In the genomic region with DNA sequence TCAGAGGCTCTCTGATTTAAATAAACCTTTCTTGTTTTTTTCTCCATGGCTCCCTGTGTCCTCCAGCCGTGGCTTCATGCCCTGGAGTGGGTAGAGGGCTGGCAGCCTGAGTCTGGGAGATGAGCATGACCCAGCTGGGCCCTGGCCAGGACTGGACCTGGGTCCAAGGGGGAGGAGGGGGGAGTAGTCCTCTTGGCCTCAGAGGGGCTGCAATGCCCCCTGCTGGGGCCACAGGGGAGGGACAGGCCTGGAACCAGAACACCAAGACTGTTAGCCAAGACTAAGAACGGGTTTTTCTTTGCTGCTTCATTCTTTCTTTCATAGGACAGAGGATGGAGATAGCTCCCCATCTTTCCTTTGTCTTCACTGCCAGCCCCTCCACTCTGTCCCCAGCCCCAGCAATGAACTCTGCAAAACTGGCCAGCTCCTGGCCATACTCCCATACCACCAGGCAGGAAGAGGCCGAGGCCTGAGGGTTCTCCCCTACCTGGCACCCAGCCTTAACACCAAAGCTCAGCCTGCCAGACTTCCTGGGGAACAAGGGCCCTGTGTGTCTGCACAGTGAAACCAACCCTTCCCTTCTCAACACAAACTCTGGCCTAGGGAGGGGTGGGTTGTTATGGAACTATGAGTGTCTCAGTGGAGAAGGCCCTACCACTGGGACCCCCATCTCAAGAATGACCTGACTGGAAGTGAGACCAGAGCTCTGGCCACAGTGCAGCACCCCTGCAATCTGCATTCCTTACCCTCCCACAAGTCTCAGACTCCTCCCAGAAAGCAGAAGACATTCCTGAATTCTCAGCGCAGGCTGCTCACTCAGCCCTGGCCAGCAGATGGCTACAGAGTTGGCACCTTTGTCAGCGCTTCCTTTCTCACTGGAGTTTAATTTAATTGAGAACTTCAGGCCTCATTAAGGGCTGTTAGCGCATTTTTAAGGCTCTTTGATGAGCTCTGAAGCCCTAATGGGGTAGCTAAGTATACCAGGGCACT, we compare ENCODE assay signal across 9 cellular contexts. TPM values are rescaled to one million over a fixed set of nuclear protein-coding genes. Genes with fewer than 3 reads are reported as not detected.
A peak's percentile ranks its signal among the peaks of the same experiment; 100 is the strongest.
DNase-seq lines count a peak whose midpoint lies in the region; ATAC-seq and TF ChIP-seq lines count a peak whose summit lies in the region.
"Had no signal": no experiment of that assay in that cellular context is flagged by ENCODE, and none has a peak within 500 bp of the region (broad histone marks: within the 10 kb centered on the region; RNA-seq: fewer than 3 reads in every experiment).

No MANE protein-coding gene starts in this region.

- H3K4me1 ChIP-seq in PC-3 (ENCODE audit: insufficient read depth, low read length): peaks cover 38% of the 10 kb centered on the region
- H3K4me1 ChIP-seq in endocrine pancreas (ENCODE audit: control insufficient read depth, insufficient read depth, low read length): peaks cover 14% of the 10 kb centered on the region
- peaks cover 40% of the 10 kb centered on the region for H3K4me1 ChIP-seq in vagina

- DNase-seq in A172 (ENCODE audit: low spot score) (peak; percentile 81), GM12864 (ENCODE audit: low read depth) (no peak), PC-3 (peak; percentile 60), medulla oblongata (ENCODE audit: extremely low spot score) (peak; percentile 95), vagina (ENCODE audit: extremely low spot score in 2 of 2) (no peak), SKM-1 (lab: John Stamatoyannopoulos, UW; ENCODE audit: unreplicated experiment) (no peak)

- CTCF ChIA-PET in PC-3 (lab: Charles Lee): interaction anchor here (0.6 to 1.2 kb wide), 3 partner anchors 10 to 145 kb away, joined by 3 to 9 read pairs (median 5); no protein-coding TSS in a partner anchor

- H3K9me2 ChIP-seq in PC-3 (replicated peaks; ENCODE audit: low read length): no peaks in the 10 kb centered on the region

- H3K4me2 ChIP-seq in PC-3 (ENCODE audit: low read length): no peak overlapping the region

- H3K27me3 ChIP-seq in PC-3 (ENCODE audit: low read length) (no peaks in the 10 kb centered on the region), endocrine pancreas (ENCODE audit: control insufficient read depth, insufficient read depth, low read length) (no peaks in the 10 kb centered on the region), vagina (no peaks in the 10 kb centered on the region)

- H3K36me3 ChIP-seq in PC-3 (ENCODE audit: low read depth, low read length) (peaks cover 17% of the 10 kb centered on the region), endocrine pancreas (ENCODE audit: control insufficient read depth, insufficient read depth, low read length) (no peaks in the 10 kb centered on the region), vagina (peaks cover 0 to 8% of the 10 kb centered on the region in 2 donors)

- H4K20me1 ChIP-seq in PC-3 (ENCODE audit: low read length): no peaks in the 10 kb centered on the region

- POLR2A ChIA-PET in PC-3 (lab: Charles Lee; ENCODE audit: unreplicated experiment): no interaction called here

- ATAC-seq in PC-3 (0 out of 2 replicates have a peak, but pooled peaks have one; percentile 1), GM18868 (IDR thresholded peaks at IDR 0.05; ENCODE audit: unreplicated experiment) (no peak)

- no peak overlapping the region for H2AFZ ChIP-seq in PC-3 (ENCODE audit: low read length)

- no TSS peak for BruUV-seq in PC-3 (replicated peaks; lab: Mats Ljungman, UMichigan)

- H3K27ac ChIP-seq in PC-3 (ENCODE audit: low read length) (no peak overlapping the region), vagina (peak overlapping the region; percentile 99)

- H3K9ac ChIP-seq in PC-3 (ENCODE audit: low read length): no peak overlapping the region
- peak overlapping the region; percentile 55 for H3K9ac ChIP-seq in endocrine pancreas (ENCODE audit: control insufficient read depth, insufficient read depth, low read length)

- intact Hi-C loops in PC-3 (cut with micrococcal nuclease) (loop anchor here (1.0 to 5.0 kb wide), 3 partner anchors 62 to 137 kb away; no protein-coding TSS in a partner anchor), vagina (cut with DNase I) (loop anchor here (5.0 kb wide), 1 partner anchor 62 kb away; no protein-coding TSS in a partner anchor)

- H3K9me3 ChIP-seq in PC-3 (ENCODE audit: low read length) (no peaks in the 10 kb centered on the region), endocrine pancreas (ENCODE audit: control insufficient read depth, low read length) (no peaks in the 10 kb centered on the region), vagina (no peaks in the 10 kb centered on the region)
- H3K9me3 ChIP-seq: HAP-1 had no signal

- H3K79me2 ChIP-seq in PC-3 (ENCODE audit: low read length): no peaks in the 10 kb centered on the region

- H3F3A ChIP-seq in PC-3 (ENCODE audit: low read length, unreplicated experiment): peaks cover 3% of the 10 kb centered on the region

- TF ChIP-seq CTCF in GM12864 (IDR thresholded peaks at IDR 0.05; ENCODE audit: low read depth, low read length, missing control alignments): peak; percentile 75
- peak; percentile 82 for TF ChIP-seq CTCF in PC-3 (conservative IDR thresholded peaks at IDR 0.05; ENCODE audit: low read depth, low read length)
- peak; percentile 21 to 57 (median 57) for TF ChIP-seq CTCF in vagina (IDR thresholded peaks at IDR 0.05)

- no peak for TF ChIP-seq POLR2A in vagina (IDR thresholded peaks at IDR 0.05)

- H3K4me3 ChIP-seq in GM12864 (ENCODE audit: low read depth, low read length) (no peak overlapping the region), PC-3 (ENCODE audit: low read length) (no peak overlapping the region), endocrine pancreas (ENCODE audit: control insufficient read depth, insufficient read depth, low read length) (no peak overlapping the region), vagina (no peak overlapping the region)
- H3K4me3 ChIP-seq: HAP-1 had no signal

RNA-seq across cellular contexts. Expression of a gene that starts 11.0 kb away (rescaled TPM):
- total RNA-seq in A172 (2014; rRNA removed; shearing (Covaris generic)): 24.7 and 26.2 TPM in 2 replicates
- total RNA-seq in PC-3 (2014; rRNA removed) (54.7 and 60.4 TPM in 2 replicates), vagina (51.1 TPM)

RNA-seq across cellular contexts. Expression of a gene that starts 12.5 kb away (rescaled TPM):
- total RNA-seq in A172 (2014; rRNA removed; shearing (Covaris generic)): 2,477 and 2,544 TPM in 2 replicates
- total RNA-seq in PC-3 (2014; rRNA removed): 1,280 and 1,322 TPM in 2 replicates
- total RNA-seq in vagina: 463 TPM

RNA-seq across cellular contexts. Expression of a gene that starts 17.7 kb away (rescaled TPM):
- not detected in 2 replicates for total RNA-seq in A172 (2014; rRNA removed; shearing (Covaris generic))
- total RNA-seq in PC-3 (2014; rRNA removed) (not detected in 2 replicates), vagina (not detected)

RNA-seq across cellular contexts. Expression of a gene that starts 22.9 kb away (rescaled TPM):
- 112 and 137 TPM in 2 replicates for total RNA-seq in A172 (2014; rRNA removed; shearing (Covaris generic))
- 90.6 and 109 TPM in 2 replicates for total RNA-seq in PC-3 (2014; rRNA removed)
- total RNA-seq in vagina: 19.6 TPM

RNA-seq across cellular contexts. Expression of a gene that starts 31.0 kb away (rescaled TPM):
- 22.4 and 33.4 TPM in 2 replicates for total RNA-seq in A172 (2014; rRNA removed; shearing (Covaris generic))
- 7.4 and 28.7 TPM in 2 replicates for total RNA-seq in PC-3 (2014; rRNA removed)
- 17.2 TPM for total RNA-seq in vagina

Comparison
In these comparisons a context has a peak if more than half of its experiments do, and no peak if none do; other contexts are left out.
1. DNase-seq: peak in A172 (single experiment), PC-3 (single experiment) and medulla oblongata (single experiment); none in GM12864 (single experiment), vagina (0 of 2) and SKM-1 (single experiment).
2. Peak in every context shown above with its lines, with median percentiles within 50 percentile points of each other: CTCF ChIP-seq.